In the genomic region with DNA sequence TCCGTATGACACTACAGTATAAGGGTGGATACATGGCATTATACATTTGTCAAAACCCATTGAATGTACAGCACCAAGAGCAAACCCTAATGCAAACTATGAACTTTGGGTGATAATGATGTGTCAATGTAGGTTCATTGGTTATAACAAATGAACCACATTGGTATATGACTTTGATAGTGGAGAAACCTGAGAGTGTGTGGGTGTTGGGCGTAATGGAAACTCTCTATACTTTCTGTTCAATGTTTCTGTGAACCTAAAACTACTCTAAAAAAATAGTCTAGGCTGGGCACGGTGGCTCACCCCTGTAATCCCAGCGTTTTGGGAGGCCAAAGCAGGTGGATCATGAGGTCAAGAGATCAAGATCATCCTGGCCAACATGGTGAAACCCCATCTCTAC, we compare ENCODE assay signal across 1 cellular context.
TF ChIP-seq lines count a peak whose summit lies in the region.

No MANE protein-coding gene starts in this region.

TF ChIP-seq in GM12878, 131 proteins besides CTCF, POLR2A, EP300 and RAD21:
- TF ChIP-seq CHD2 (IDR thresholded peaks at IDR 0.05; ENCODE audit: borderline replicate concordance, low read depth, low read length) (no peak), NR2F1 (conservative IDR thresholded peaks at IDR 0.05) (peak; percentile 78), SPI1 (IDR thresholded peaks at IDR 0.05; ENCODE audit: borderline replicate concordance, insufficient read depth, low read depth, low read length) (no peak), SIX5 (IDR thresholded peaks at IDR 0.05; ENCODE audit: low read depth, low read length, severe bottlenecking) (no peak), NBN (IDR thresholded peaks at IDR 0.05) (0 out of 2 replicates have a peak, but pooled peaks have one; percentile 42), IKZF2 (IDR thresholded peaks at IDR 0.05) (peak in 1 of 2 experiments; percentile 22; a peak in 1 of 4 replicates), DPF2 (IDR thresholded peaks at IDR 0.05) (peak; percentile 59; the same call in 1 of the 2 replicates), MTA2 (IDR thresholded peaks at IDR 0.05; ENCODE audit: low read depth) (peak; percentile 79), PAX5 (IDR thresholded peaks at IDR 0.05; ENCODE audit: borderline replicate concordance, low read depth, low read length) (no peak), BMI1 (IDR thresholded peaks at IDR 0.05; ENCODE audit: borderline replicate concordance) (peak; percentile 42; the same call in 1 of the 2 replicates), CEBPB (IDR thresholded peaks at IDR 0.05; ENCODE audit: borderline replicate concordance in 1 of 2, low read depth in 2 of 2, low read length in 2 of 2) (no peak), NFXL1 (IDR thresholded peaks at IDR 0.05; ENCODE audit: borderline replicate concordance) (no peak), ATF7 (IDR thresholded peaks at IDR 0.05; ENCODE audit: low read depth) (peak; percentile 61; the same call in 1 of the 2 replicates)
- TF ChIP-seq, protein P1, sequence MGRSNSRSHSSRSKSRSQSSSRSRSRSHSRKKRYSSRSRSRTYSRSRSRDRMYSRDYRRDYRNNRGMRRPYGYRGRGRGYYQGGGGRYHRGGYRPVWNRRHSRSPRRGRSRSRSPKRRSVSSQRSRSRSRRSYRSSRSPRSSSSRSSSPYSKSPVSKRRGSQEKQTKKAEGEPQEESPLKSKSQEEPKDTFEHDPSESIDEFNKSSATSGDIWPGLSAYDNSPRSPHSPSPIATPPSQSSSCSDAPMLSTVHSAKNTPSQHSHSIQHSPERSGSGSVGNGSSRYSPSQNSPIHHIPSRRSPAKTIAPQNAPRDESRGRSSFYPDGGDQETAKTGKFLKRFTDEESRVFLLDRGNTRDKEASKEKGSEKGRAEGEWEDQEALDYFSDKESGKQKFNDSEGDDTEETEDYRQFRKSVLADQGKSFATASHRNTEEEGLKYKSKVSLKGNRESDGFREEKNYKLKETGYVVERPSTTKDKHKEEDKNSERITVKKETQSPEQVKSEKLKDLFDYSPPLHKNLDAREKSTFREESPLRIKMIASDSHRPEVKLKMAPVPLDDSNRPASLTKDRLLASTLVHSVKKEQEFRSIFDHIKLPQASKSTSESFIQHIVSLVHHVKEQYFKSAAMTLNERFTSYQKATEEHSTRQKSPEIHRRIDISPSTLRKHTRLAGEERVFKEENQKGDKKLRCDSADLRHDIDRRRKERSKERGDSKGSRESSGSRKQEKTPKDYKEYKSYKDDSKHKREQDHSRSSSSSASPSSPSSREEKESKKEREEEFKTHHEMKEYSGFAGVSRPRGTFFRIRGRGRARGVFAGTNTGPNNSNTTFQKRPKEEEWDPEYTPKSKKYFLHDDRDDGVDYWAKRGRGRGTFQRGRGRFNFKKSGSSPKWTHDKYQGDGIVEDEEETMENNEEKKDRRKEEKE (IDR thresholded peaks at IDR 0.05) = no peak
- TF ChIP-seq, protein P2, sequence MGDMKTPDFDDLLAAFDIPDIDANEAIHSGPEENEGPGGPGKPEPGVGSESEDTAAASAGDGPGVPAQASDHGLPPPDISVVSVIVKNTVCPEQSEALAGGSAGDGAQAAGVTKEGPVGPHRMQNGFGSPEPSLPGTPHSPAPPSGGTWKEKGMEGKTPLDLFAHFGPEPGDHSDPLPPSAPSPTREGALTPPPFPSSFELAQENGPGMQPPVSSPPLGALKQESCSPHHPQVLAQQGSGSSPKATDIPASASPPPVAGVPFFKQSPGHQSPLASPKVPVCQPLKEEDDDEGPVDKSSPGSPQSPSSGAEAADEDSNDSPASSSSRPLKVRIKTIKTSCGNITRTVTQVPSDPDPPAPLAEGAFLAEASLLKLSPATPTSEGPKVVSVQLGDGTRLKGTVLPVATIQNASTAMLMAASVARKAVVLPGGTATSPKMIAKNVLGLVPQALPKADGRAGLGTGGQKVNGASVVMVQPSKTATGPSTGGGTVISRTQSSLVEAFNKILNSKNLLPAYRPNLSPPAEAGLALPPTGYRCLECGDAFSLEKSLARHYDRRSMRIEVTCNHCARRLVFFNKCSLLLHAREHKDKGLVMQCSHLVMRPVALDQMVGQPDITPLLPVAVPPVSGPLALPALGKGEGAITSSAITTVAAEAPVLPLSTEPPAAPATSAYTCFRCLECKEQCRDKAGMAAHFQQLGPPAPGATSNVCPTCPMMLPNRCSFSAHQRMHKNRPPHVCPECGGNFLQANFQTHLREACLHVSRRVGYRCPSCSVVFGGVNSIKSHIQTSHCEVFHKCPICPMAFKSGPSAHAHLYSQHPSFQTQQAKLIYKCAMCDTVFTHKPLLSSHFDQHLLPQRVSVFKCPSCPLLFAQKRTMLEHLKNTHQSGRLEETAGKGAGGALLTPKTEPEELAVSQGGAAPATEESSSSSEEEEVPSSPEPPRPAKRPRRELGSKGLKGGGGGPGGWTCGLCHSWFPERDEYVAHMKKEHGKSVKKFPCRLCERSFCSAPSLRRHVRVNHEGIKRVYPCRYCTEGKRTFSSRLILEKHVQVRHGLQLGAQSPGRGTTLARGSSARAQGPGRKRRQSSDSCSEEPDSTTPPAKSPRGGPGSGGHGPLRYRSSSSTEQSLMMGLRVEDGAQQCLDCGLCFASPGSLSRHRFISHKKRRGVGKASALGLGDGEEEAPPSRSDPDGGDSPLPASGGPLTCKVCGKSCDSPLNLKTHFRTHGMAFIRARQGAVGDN (IDR thresholded peaks at IDR 0.05) = no peak
- TF ChIP-seq, protein P3, sequence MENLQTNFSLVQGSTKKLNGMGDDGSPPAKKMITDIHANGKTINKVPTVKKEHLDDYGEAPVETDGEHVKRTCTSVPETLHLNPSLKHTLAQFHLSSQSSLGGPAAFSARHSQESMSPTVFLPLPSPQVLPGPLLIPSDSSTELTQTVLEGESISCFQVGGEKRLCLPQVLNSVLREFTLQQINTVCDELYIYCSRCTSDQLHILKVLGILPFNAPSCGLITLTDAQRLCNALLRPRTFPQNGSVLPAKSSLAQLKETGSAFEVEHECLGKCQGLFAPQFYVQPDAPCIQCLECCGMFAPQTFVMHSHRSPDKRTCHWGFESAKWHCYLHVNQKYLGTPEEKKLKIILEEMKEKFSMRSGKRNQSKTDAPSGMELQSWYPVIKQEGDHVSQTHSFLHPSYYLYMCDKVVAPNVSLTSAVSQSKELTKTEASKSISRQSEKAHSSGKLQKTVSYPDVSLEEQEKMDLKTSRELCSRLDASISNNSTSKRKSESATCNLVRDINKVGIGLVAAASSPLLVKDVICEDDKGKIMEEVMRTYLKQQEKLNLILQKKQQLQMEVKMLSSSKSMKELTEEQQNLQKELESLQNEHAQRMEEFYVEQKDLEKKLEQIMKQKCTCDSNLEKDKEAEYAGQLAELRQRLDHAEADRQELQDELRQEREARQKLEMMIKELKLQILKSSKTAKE (IDR thresholded peaks at IDR 0.05; ENCODE audit: low read depth, poor library complexity, severe bottlenecking) = no peak
TF ChIP-seq in GM12878: peak in this region for 7.
